ENCODE assay signal across 8 cellular contexts in genomic region chr10:100286051-100287033, GRCh38. TPM values are rescaled to one million over a fixed set of nuclear protein-coding genes. Genes with fewer than 3 reads are reported as not detected.
A peak's percentile ranks its signal among the peaks of the same experiment; 100 is the strongest.
DNase-seq lines count a peak whose midpoint lies in the region; ATAC-seq and TF ChIP-seq lines count a peak whose summit lies in the region.

BLOC1S2 (minus strand) TSS chr10:100286680; CDS start chr10:100286659, 21 bp downstream.

- no peaks in the 10 kb centered on the region for H3K36me3 ChIP-seq in iPS DF 6.9 (ENCODE audit: control insufficient read depth, insufficient read depth, low read length)
- peaks cover 0 to 25% of the 10 kb centered on the region in 2 donors for H3K36me3 ChIP-seq in gastrocnemius medialis

- TF ChIP-seq CTCF in brain (conservative IDR thresholded peaks at IDR 0.05) (peak in 1 of 2 experiments; percentile 6), gastrocnemius medialis (IDR thresholded peaks at IDR 0.05 in 4 of 5, conservative IDR thresholded peaks at IDR 0.05 in 1 of 5) (peak in 2 of 5 experiments; percentile 35 to 36)

- DNase-seq in NCI-H187 (lab: John Stamatoyannopoulos, UW): peak; percentile 7 to 65
- DNase-seq in NCI-H187 treated with DMSO at 0.1 percent for 48 hours (lab: John Stamatoyannopoulos, UW): no peak
- peak; percentile 20 for DNase-seq in NCI-H2107 treated with DMSO at 0.1 percent for 48 hours (lab: John Stamatoyannopoulos, UW; ENCODE audit: unreplicated experiment)
- peak; percentile 90 for DNase-seq in UCSD-AML1 (lab: John Stamatoyannopoulos, UW; ENCODE audit: unreplicated experiment)
- peak; percentile 72 for DNase-seq in iPS DF 6.9 (ENCODE audit: low read depth, low spot score)
- DNase-seq in gastrocnemius medialis: peak; percentile 80 to 90

- H3K27ac ChIP-seq in iPS DF 6.9 (ENCODE audit: low read length) (no peak within 1 kb of the TSS), gastrocnemius medialis (peak within 1 kb of the TSS; percentile 89 to 98 (median 96))

- peaks cover 22% of the 10 kb centered on the region for H3K27me3 Mint-ChIP-seq in brain

- peaks cover 0 to 9% (median 0%) of the 10 kb centered on the region in 5 experiments for H3K9me3 Mint-ChIP-seq in brain

- H3K4me3 Mint-ChIP-seq in brain: peak within 1 kb of the TSS in 4 of 5 experiments; percentile 99 to 100 (median 99)

- TF ChIP-seq POLR2A in gastrocnemius medialis (IDR thresholded peaks at IDR 0.05): peak; percentile 88 to 89

- no peaks in the 10 kb centered on the region for H3K9me3 ChIP-seq in iPS DF 6.9 (ENCODE audit: control insufficient read depth, insufficient read depth, low read length)
- no peaks in the 10 kb centered on the region for H3K9me3 ChIP-seq in gastrocnemius medialis

- H3K4me1 ChIP-seq in iPS DF 6.9 (ENCODE audit: control insufficient read depth, insufficient read depth, low read length) (no peaks in the 10 kb centered on the region; the same call in 1 of the 2 replicates), gastrocnemius medialis (peaks cover 26 to 40% of the 10 kb centered on the region in 2 donors)

- H3K4me3 ChIP-seq in iPS DF 6.9 (ENCODE audit: low read length) (peak within 1 kb of the TSS; percentile 91), gastrocnemius medialis (peak within 1 kb of the TSS; percentile 70 to 95 (median 89))

- WGBS in iPS DF 6.9 (ENCODE audit: insufficient coverage, insufficient read length): no CpG with 5 or more reads among the region's 63 CpGs

- ATAC-seq in HG02981 (IDR thresholded peaks at IDR 0.05; ENCODE audit: unreplicated experiment): peak; percentile 81
- ATAC-seq in gastrocnemius medialis: peak; percentile 89 to 92

- H3K4me1 Mint-ChIP-seq in brain: peaks cover 9% of the 10 kb centered on the region

- H3K36me3 Mint-ChIP-seq in brain: peaks cover 10% of the 10 kb centered on the region

- in situ Hi-C loops in gastrocnemius medialis (cut with MboI; ENCODE audit: low sequenced_read_pairs in 4 of 4): no loop called here

- H3K27me3 ChIP-seq in iPS DF 6.9 (ENCODE audit: control insufficient read depth, insufficient read depth, low read length) (no peaks in the 10 kb centered on the region), gastrocnemius medialis (no peaks in the 10 kb centered on the region)

- intact Hi-C loops in gastrocnemius medialis (cut with DNase I; ENCODE audit: low total_unique reads): loop anchor here (1.0 to 2.0 kb wide), 6 partner anchors 19 to 248 kb away; partner anchors contain the start of genes CHUK, CWF19L1 and HIF1AN

- H3K27ac Mint-ChIP-seq in brain: peak within 1 kb of the TSS; percentile 99 to 100 (median 100)

RNA-seq across cellular contexts. Expression of gene BLOC1S2, which starts in this region (rescaled TPM):
- 28.9 TPM for polyA plus RNA-seq in brain (ENCODE audit: insufficient read depth, low read depth, low replicate concordance)
- 100 to 1,000 TPM in 1 of 4 donors, 10 to 100 TPM in 3; 60.4 to 114 (median 75.1) TPM for total RNA-seq in gastrocnemius medialis
